ENCODE assay signal across 8 cellular contexts in genomic region chr11:119728651-119729580, GRCh38.
DNase-seq lines count a peak whose midpoint lies in the region; ATAC-seq and TF ChIP-seq lines count a peak whose summit lies in the region.

NECTIN1 (minus strand) TSS chr11:119729200; CDS start chr11:119728553, 647 bp downstream.

- no peaks in the 10 kb centered on the region for H3K36me3 ChIP-seq in OCI-LY1 (ENCODE audit: insufficient read depth, low read length)
- H3K36me3 ChIP-seq in mucosa of rectum (ENCODE audit: control insufficient read depth in 2 of 2, insufficient read depth in 2 of 2, low read length in 2 of 2) = no peaks in the 10 kb centered on the region

- peak; percentile 82 for TF ChIP-seq CTCF in OCI-LY1 (IDR thresholded peaks at IDR 0.05; ENCODE audit: low read length)

- peak within 1 kb of the TSS; percentile 68 for H3K4me2 ChIP-seq in OCI-LY1 (ENCODE audit: low read length)

- H3K27ac ChIP-seq in OCI-LY1 (ENCODE audit: low read depth, low read length, poor library complexity, severe bottlenecking) (no peak within 1 kb of the TSS), epithelial cell of prostate (peak within 1 kb of the TSS; percentile 85), mucosa of rectum (ENCODE audit: low read depth in 2 of 2, low read length in 2 of 2) (peak within 1 kb of the TSS; percentile 85 to 86)

- H3K4me1 ChIP-seq in OCI-LY1 (ENCODE audit: insufficient read depth, low read length, severe bottlenecking) = no peaks in the 10 kb centered on the region
- peaks cover 35 to 42% of the 10 kb centered on the region in 2 donors for H3K4me1 ChIP-seq in mucosa of rectum (ENCODE audit: control insufficient read depth in 2 of 2, insufficient read depth in 2 of 2, low read length in 2 of 2)

- no peaks in the 10 kb centered on the region for H3K9me3 ChIP-seq in OCI-LY1 (ENCODE audit: low read length)
- no peaks in the 10 kb centered on the region for H3K9me3 ChIP-seq in mucosa of rectum (ENCODE audit: control insufficient read depth in 2 of 2, low read length in 2 of 2)

- H3F3A ChIP-seq in OCI-LY1 (ENCODE audit: insufficient read depth, low read length) = no peaks in the 10 kb centered on the region

- no peaks in the 10 kb centered on the region for H3K79me2 ChIP-seq in OCI-LY1 (ENCODE audit: insufficient read depth, low read length)

- no peaks in the 10 kb centered on the region for H4K20me1 ChIP-seq in OCI-LY1 (ENCODE audit: insufficient read depth, low read length)

- H2AFZ ChIP-seq in OCI-LY1 (ENCODE audit: low read length) = no peak within 1 kb of the TSS

- peak; percentile 93 for DNase-seq in D341Med (ENCODE audit: low spot score)
- peak; percentile 42 for DNase-seq in HS-27A (ENCODE audit: low read depth)
- peak; percentile 81 for DNase-seq in activated T-cell treated with anti-CD3 and anti-CD28 coated beads for 4 hours
- DNase-seq in epithelial cell of prostate (ENCODE audit: low read depth, low spot score) = peak; percentile 31
- peak; percentile 80 for DNase-seq in stimulated activated CD8-positive, alpha-beta memory T cell treated with anti-CD3 and anti-CD28 coated beads, Interleukin-4, amount 100 ng/mL, for 24 hours (ENCODE audit: low read depth)

- H3K9me2 ChIP-seq in OCI-LY1 (ENCODE audit: low read depth, low read length) = no peaks in the 10 kb centered on the region

- H3K27me3 ChIP-seq in OCI-LY1 (ENCODE audit: insufficient read depth, low read length) (no peaks in the 10 kb centered on the region), mucosa of rectum (ENCODE audit: control insufficient read depth in 2 of 2, insufficient read depth in 2 of 2, low read length in 2 of 2) (no peaks in the 10 kb centered on the region)

- ATAC-seq in GM19467 (IDR thresholded peaks at IDR 0.05; ENCODE audit: unreplicated experiment) = peak; percentile 78

- H3K4me3 ChIP-seq in OCI-LY1 (ENCODE audit: low read depth, low read length, poor library complexity, severe bottlenecking) (peak within 1 kb of the TSS; percentile 60), mucosa of rectum (ENCODE audit: low read length in 2 of 2) (peak within 1 kb of the TSS; percentile 86 to 87)

- H3K9ac ChIP-seq in OCI-LY1 (ENCODE audit: low read length) = peak within 1 kb of the TSS; percentile 28; the same call in 1 of the 2 replicates
- peak within 1 kb of the TSS; percentile 61 to 88 for H3K9ac ChIP-seq in mucosa of rectum (ENCODE audit: low read depth in 1 of 2, low read length in 2 of 2)

Comparison
In these comparisons a context has a peak if more than half of its experiments do, and no peak if none do; other contexts are left out.
1. DNase-seq: peak in every context shown above with its lines; median percentile 93 in D341Med; 81 in activated T-cell treated with anti-CD3 and anti-CD28 coated beads for 4 hours; 80 in stimulated activated CD8-positive, alpha-beta memory T cell treated with anti-CD3 and anti-CD28 coated beads, Interleukin-4, amount 100 ng/mL, for 24 hours; 42 in HS-27A; 31 in epithelial cell of prostate.